Comparison of ENCODE assay signal across 1 cellular context in genomic region chr16:4428500-4428899, GRCh38.
TF ChIP-seq lines count a peak whose summit lies in the region.

No MANE protein-coding gene starts in this region.

TF ChIP-seq in HepG2, 621 proteins besides CTCF, POLR2A, EP300 and RAD21:
- TF ChIP-seq ZFP82 (CRISPR knock-in tag; IDR thresholded peaks at IDR 0.05; ENCODE audit: borderline replicate concordance) = no peak
- TF ChIP-seq DPF2 (CRISPR knock-in tag; IDR thresholded peaks at IDR 0.05; ENCODE audit: borderline replicate concordance, low read depth) = no peak
- TF ChIP-seq ZNF121 (CRISPR knock-in tag; IDR thresholded peaks at IDR 0.05) = 0 out of 2 replicates have a peak, but pooled peaks have one; percentile 41
